In genomic region chr3:107524214-107525100, GRCh38 we compare ENCODE assay signal across 8 cellular contexts. TPM values are rescaled to one million over a fixed set of nuclear protein-coding genes. Genes with fewer than 3 reads are reported as not detected.
DNase-seq lines count a peak whose midpoint lies in the region; ATAC-seq, FAIRE-seq and TF ChIP-seq lines count a peak whose summit lies in the region.

No MANE protein-coding gene starts in this region.

- peaks cover 3% of the 10 kb centered on the region for H3F3A ChIP-seq in neural cell (ENCODE audit: insufficient read depth, low read length, poor library complexity, severe bottlenecking)

- no peak for DNase-seq in AG04450 (ENCODE audit: low read depth, low spot score)
- DNase-seq in GM20000 (ENCODE audit: low spot score) = peak; percentile 73
- peak; percentile 59 for DNase-seq in RPMI8226
- DNase-seq in activated gamma-delta T cell treated with anti-CD3 and anti-CD28 coated beads, Interleukin-2, amount 50 U/mL, for 16 hours (ENCODE audit: low read depth) = peak; percentile 21
- DNase-seq in frontal cortex (ENCODE audit: low spot score in 2 of 2) = peak; percentile 37 to 53

- no peak for ATAC-seq in HG02571 (IDR thresholded peaks at IDR 0.05; ENCODE audit: unreplicated experiment)

- CTCF ChIA-PET in AG04450 (lab: Charles Lee) = interaction anchor here (0.5 to 1.4 kb wide), 6 partner anchors 11 to 288 kb away, joined by 3 to 7 read pairs (median 4); no protein-coding TSS in a partner anchor

- no peaks in the 10 kb centered on the region for H3K36me3 ChIP-seq in neural cell (ENCODE audit: insufficient read depth, low read length)
- H3K36me3 ChIP-seq in thymus (ENCODE audit: control insufficient read depth, insufficient read depth) = no peaks in the 10 kb centered on the region

- H3K4me3 ChIP-seq in AG04450 (ENCODE audit: low read depth, low read length) = peak overlapping the region; percentile 82
- peak overlapping the region; percentile 92 for H3K4me3 ChIP-seq in neural cell (ENCODE audit: low read length)
- H3K4me3 ChIP-seq in thymus (ENCODE audit: low read length) = peak overlapping the region; percentile 98

- TF ChIP-seq EP300 in neural cell (conservative IDR thresholded peaks at IDR 0.05; ENCODE audit: poor library complexity, severe bottlenecking) = no peak

- WGBS in thymus = under 1% methylated on average over 47 of the region's 47 CpGs

- no peak for TF ChIP-seq RAD21 in neural cell (conservative IDR thresholded peaks at IDR 0.05)

- no peaks in the 10 kb centered on the region for H4K20me1 ChIP-seq in neural cell (ENCODE audit: insufficient read depth)

- POLR2A ChIA-PET in AG04450 (lab: Yijun Ruan, JAX) = interaction anchor here (0.6 to 0.7 kb wide), 6 partner anchors 13 to 914 kb away, joined by 3 to 5 read pairs (median 4); no protein-coding TSS in a partner anchor

- H3K9ac ChIP-seq in neural cell (ENCODE audit: low read length) = peak overlapping the region; percentile 70

- H3K79me2 ChIP-seq in neural cell (replicated peaks; ENCODE audit: insufficient read depth, low read length) = peaks cover 17% of the 10 kb centered on the region

- no peak for TF ChIP-seq CTCF in AG04450 (IDR thresholded peaks at IDR 0.05; ENCODE audit: low read depth, low read length)
- TF ChIP-seq CTCF in GM20000 (IDR thresholded peaks at IDR 0.05; ENCODE audit: extremely low read depth, missing control alignments) = no peak
- TF ChIP-seq CTCF in neural cell (IDR thresholded peaks at IDR 0.05; ENCODE audit: poor library complexity, severe bottlenecking) = no peak

- H3K9me3 ChIP-seq in AG04450 (ENCODE audit: control insufficient read depth, insufficient read depth, low read length) (no peaks in the 10 kb centered on the region), neural cell (ENCODE audit: low read length) (no peaks in the 10 kb centered on the region), thymus (ENCODE audit: control insufficient read depth) (no peaks in the 10 kb centered on the region)

- peak overlapping the region; percentile 72 for H3K27ac ChIP-seq in AG04450 (ENCODE audit: low read depth, low read length)
- H3K27ac ChIP-seq in neural cell (ENCODE audit: low read length) = peak overlapping the region; percentile 42
- H3K27ac ChIP-seq in thymus (ENCODE audit: low read depth) = peak overlapping the region; percentile 98

- H3K4me1 ChIP-seq in thymus (ENCODE audit: control insufficient read depth, insufficient read depth, low read length) = peaks cover 7% of the 10 kb centered on the region

- H2AFZ ChIP-seq in neural cell (ENCODE audit: low read depth, low read length) = peak overlapping the region; percentile 47

- FAIRE-seq in frontal cortex (lab: Jason Lieb, UNC) = no peak

- no peaks in the 10 kb centered on the region for H3K9me2 ChIP-seq in neural cell (ENCODE audit: insufficient read depth, low read length)

- H3K4me2 ChIP-seq in neural cell (ENCODE audit: low read length) = peak overlapping the region; percentile 82

- H3K27me3 ChIP-seq in AG04450 (ENCODE audit: control insufficient read depth, insufficient read depth, low read length) = no peaks in the 10 kb centered on the region
- H3K27me3 ChIP-seq in neural cell (ENCODE audit: insufficient read depth, low read depth, low read length) = no peaks in the 10 kb centered on the region
- H3K27me3 ChIP-seq in thymus (ENCODE audit: control insufficient read depth, insufficient read depth) = no peaks in the 10 kb centered on the region

TF ChIP-seq in neural cell, 6 proteins besides CTCF, POLR2A, EP300 and RAD21:
- TF ChIP-seq REST (IDR thresholded peaks at IDR 0.05; ENCODE audit: borderline replicate concordance) (no peak), TAF1 (IDR thresholded peaks at IDR 0.05; ENCODE audit: low read depth) (no peak), SMC3 (conservative IDR thresholded peaks at IDR 0.05; ENCODE audit: poor library complexity) (no peak), POLR2AphosphoS5 (IDR thresholded peaks at IDR 0.05) (no peak), MXI1 (conservative IDR thresholded peaks at IDR 0.05; ENCODE audit: poor library complexity, severe bottlenecking) (no peak), EZH2 (IDR thresholded peaks at IDR 0.05; ENCODE audit: borderline replicate concordance, insufficient read depth, low read length, poor library complexity, severe bottlenecking) (no peak)
TF ChIP-seq in neural cell: peak in this region for 0.

RNA-seq across cellular contexts. Expression of gene BBX, which starts 1.7 kb away (rescaled TPM):
- polyA plus RNA-seq in AG04450 (2011; rRNA removed) = 38.2 and 46.1 TPM in 2 replicates
- polyA minus RNA-seq in AG04450 (2011; rRNA and poly(A)+ RNA removed) = 69.0 and 82.0 TPM in 2 replicates
- 19.6 TPM for total RNA-seq in frontal cortex
- polyA plus RNA-seq in neural cell = 23.8 and 24.8 TPM in 2 replicates
- polyA minus RNA-seq in neural cell = 56.7 and 73.7 TPM in 2 replicates
- polyA plus RNA-seq in thymus = 8.9 TPM

Comparison
In these comparisons a context has a peak if more than half of its experiments do, and no peak if none do; other contexts are left out.
1. H3K27ac ChIP-seq: peak in every context shown above with its lines; median percentile 98 in thymus; 72 in AG04450; 42 in neural cell.